Comparison of ENCODE assay signal across 15 cellular contexts in genomic region chr2:102144128-102144527, GRCh38. TPM values are rescaled to one million over a fixed set of nuclear protein-coding genes. Genes with fewer than 3 reads are reported as not detected.
A peak's percentile ranks its signal among the peaks of the same experiment; 100 is the strongest.
DNase-seq lines count a peak whose midpoint lies in the region; ATAC-seq and TF ChIP-seq lines count a peak whose summit lies in the region.
"Had no signal": no experiment of that assay in that cellular context is flagged by ENCODE, and none has a peak within 500 bp of the region (broad histone marks: within the 10 kb centered on the region; RNA-seq: fewer than 3 reads in every experiment).

No MANE protein-coding gene starts in this region.

- H3K27ac Mint-ChIP-seq in activated CD4-positive, alpha-beta memory T cell treated with anti-CD3 and anti-CD28 coated beads for 36 hours = peak overlapping the region; percentile 88
- no peak overlapping the region for H3K27ac Mint-ChIP-seq in activated CD4-positive, alpha-beta memory T cell treated with anti-CD3 and anti-CD28 coated beads, Interleukin-2, amount 10 ng/mL, durations not matched to agents 7 days and 5 days
- H3K27ac Mint-ChIP-seq in mesothelial cell of epicardium = peak overlapping the region; percentile 85
- no peak overlapping the region for H3K27ac Mint-ChIP-seq in activated CD8-positive, alpha-beta T cell treated with anti-CD3 and anti-CD28 coated beads, Interleukin-2, amount 10 ng/mL, durations not matched to agents 7 days and 5 days

- TF ChIP-seq CTCF in esophagus squamous epithelium (IDR thresholded peaks at IDR 0.05) = no peak
- no peak for TF ChIP-seq CTCF in mesothelial cell of epicardium (IDR thresholded peaks at IDR 0.05; ENCODE audit: unreplicated experiment)
- TF ChIP-seq CTCF in transverse colon (IDR thresholded peaks at IDR 0.05) = no peak

- H3K27me3 Mint-ChIP-seq in activated CD4-positive, alpha-beta memory T cell treated with anti-CD3 and anti-CD28 coated beads for 36 hours = peaks cover 31% of the 10 kb centered on the region
- peaks cover 34% of the 10 kb centered on the region for H3K27me3 Mint-ChIP-seq in activated CD4-positive, alpha-beta memory T cell treated with anti-CD3 and anti-CD28 coated beads, Interleukin-2, amount 10 ng/mL, durations not matched to agents 7 days and 5 days
- peaks cover 2% of the 10 kb centered on the region for H3K27me3 Mint-ChIP-seq in mesothelial cell of epicardium (ENCODE audit: low read depth)
- peaks cover 28% of the 10 kb centered on the region for H3K27me3 Mint-ChIP-seq in activated CD8-positive, alpha-beta T cell treated with anti-CD3 and anti-CD28 coated beads, Interleukin-2, amount 10 ng/mL, durations not matched to agents 7 days and 5 days (ENCODE audit: low read depth)

- TF ChIP-seq POLR2A in esophagus squamous epithelium (IDR thresholded peaks at IDR 0.05) (peak in 1 of 4 donors; percentile 29), transverse colon (IDR thresholded peaks at IDR 0.05) (no peak)

- peaks cover 66% of the 10 kb centered on the region for H3K9me3 Mint-ChIP-seq in activated CD4-positive, alpha-beta memory T cell treated with anti-CD3 and anti-CD28 coated beads for 36 hours
- H3K9me3 Mint-ChIP-seq in activated CD4-positive, alpha-beta memory T cell treated with anti-CD3 and anti-CD28 coated beads, Interleukin-2, amount 10 ng/mL, durations not matched to agents 7 days and 5 days = peaks cover 58% of the 10 kb centered on the region
- peaks cover 26% of the 10 kb centered on the region for H3K9me3 Mint-ChIP-seq in mesothelial cell of epicardium
- peaks cover 40% of the 10 kb centered on the region for H3K9me3 Mint-ChIP-seq in activated CD8-positive, alpha-beta T cell treated with anti-CD3 and anti-CD28 coated beads, Interleukin-2, amount 10 ng/mL, durations not matched to agents 7 days and 5 days (ENCODE audit: insufficient read depth)

- H3K4me1 ChIP-seq in esophagus squamous epithelium (peaks cover 0 to 49% (median 8%) of the 10 kb centered on the region in 3 donors), transverse colon (peaks cover 0 to 6% (median 3%) of the 10 kb centered on the region in 4 donors)

- H3K27me3 ChIP-seq in esophagus squamous epithelium (no peaks in the 10 kb centered on the region), transverse colon (no peaks in the 10 kb centered on the region)
- H3K27me3 ChIP-seq: ovary had no signal

- H3K27ac ChIP-seq in esophagus squamous epithelium (peak overlapping the region; percentile 94 to 96 (median 94)), transverse colon (peak overlapping the region; percentile 88 to 93 (median 92))

- H3K36me3 ChIP-seq in esophagus squamous epithelium (peaks cover 0 to 29% (median 0%) of the 10 kb centered on the region in 3 donors), transverse colon (no peaks in the 10 kb centered on the region)
- H3K36me3 ChIP-seq: ovary had no signal

- H3K9me3 ChIP-seq in esophagus squamous epithelium (peaks cover 0 to 34% (median 10%) of the 10 kb centered on the region in 3 donors), transverse colon (peaks cover 0 to 8% of the 10 kb centered on the region in 2 donors)
- H3K9me3 ChIP-seq: ovary had no signal

- CTCF ChIA-PET in activated CD4-positive, alpha-beta memory T cell treated with anti-CD3 and anti-CD28 coated beads for 36 hours (lab: Charles Lee) = no interaction called here
- CTCF ChIA-PET in activated CD4-positive, alpha-beta memory T cell treated with anti-CD3 and anti-CD28 coated beads, Interleukin-2, amount 10 ng/mL, durations not matched to agents 7 days and 5 days (lab: Charles Lee) = no interaction called here
- CTCF ChIA-PET in activated CD8-positive, alpha-beta T cell treated with anti-CD3 and anti-CD28 coated beads, Interleukin-2, amount 10 ng/mL, durations not matched to agents 7 days and 5 days (lab: Charles Lee) = no interaction called here

- peak overlapping the region; percentile 81 for H3K4me3 Mint-ChIP-seq in activated CD4-positive, alpha-beta memory T cell treated with anti-CD3 and anti-CD28 coated beads for 36 hours
- H3K4me3 Mint-ChIP-seq in activated CD4-positive, alpha-beta memory T cell treated with anti-CD3 and anti-CD28 coated beads, Interleukin-2, amount 10 ng/mL, durations not matched to agents 7 days and 5 days = no peak overlapping the region
- peak overlapping the region; percentile 78 for H3K4me3 Mint-ChIP-seq in mesothelial cell of epicardium
- H3K4me3 Mint-ChIP-seq in activated CD8-positive, alpha-beta T cell treated with anti-CD3 and anti-CD28 coated beads, Interleukin-2, amount 10 ng/mL, durations not matched to agents 7 days and 5 days = no peak overlapping the region

- H3K4me3 ChIP-seq in esophagus squamous epithelium (peak overlapping the region in 3 of 4 donors; percentile 72 to 87 (median 75)), transverse colon (peak overlapping the region in 3 of 4 donors; percentile 49 to 71 (median 60))

- in situ Hi-C loops in transverse colon (cut with MboI; ENCODE audit: low pct_ligation_motif_present in 1 of 4, low pct_unique_long_range_greater_than_20kb in 1 of 4, low sequenced_read_pairs in 3 of 4) = loop anchor here in 1 of 4 donors (10.0 kb wide), 1 partner anchor 119 kb away; no protein-coding TSS in a partner anchor

- DNase-seq in activated CD4-positive, alpha-beta memory T cell treated with anti-CD3 and anti-CD28 coated beads for 36 hours = no peak
- no peak for DNase-seq in activated CD4-positive, alpha-beta memory T cell treated with anti-CD3 and anti-CD28 coated beads, Interleukin-2, amount 10 ng/mL, durations not matched to agents 7 days and 5 days
- DNase-seq in esophagus squamous epithelium (lab: John Stamatoyannopoulos, UW) (no peak), mesothelial cell of epicardium (ENCODE audit: low spot score in 2 of 2, unreplicated experiment in 2 of 2) (no peak), transverse colon (no peak), iPS-NIHi11 (ENCODE audit: low spot score) (no peak), AG08395 (ENCODE audit: low spot score) (no peak)
- no peak for DNase-seq in activated CD8-positive, alpha-beta T cell treated with anti-CD3 and anti-CD28 coated beads, Interleukin-2, amount 10 ng/mL, durations not matched to agents 7 days and 5 days
- DNase-seq: DMS153, islet precursor cell, KG1, NCI-H2107 had no signal

- WGBS in esophagus squamous epithelium, 2 donors = 53 to 55% methylated on average over 4 of the region's 4 CpGs
- 65 to 69% methylated on average over 4 of the region's 4 CpGs for WGBS in transverse colon (ENCODE audit: low coverage in 1 of 2), 2 donors

- no peak for ATAC-seq in activated CD8-positive, alpha-beta T cell treated with anti-CD3 and anti-CD28 coated beads, Interleukin-2, amount 10 ng/mL, durations not matched to agents 7 days and 5 days

- no peak for TF ChIP-seq EP300 in transverse colon (IDR thresholded peaks at IDR 0.05; ENCODE audit: low read depth)

- intact Hi-C loops in activated CD4-positive, alpha-beta memory T cell treated with anti-CD3 and anti-CD28 coated beads for 36 hours (cut with micrococcal nuclease) = no loop called here
- intact Hi-C loops in esophagus squamous epithelium (cut with DNase I) (no loop called here), transverse colon (cut with DNase I; ENCODE audit: low total_unique reads) (loop anchor here (5.0 to 10.0 kb wide), 2 partner anchors 82 to 259 kb away; no protein-coding TSS in a partner anchor)

- peaks cover 76% of the 10 kb centered on the region for H3K36me3 Mint-ChIP-seq in activated CD4-positive, alpha-beta memory T cell treated with anti-CD3 and anti-CD28 coated beads for 36 hours
- peaks cover 68% of the 10 kb centered on the region for H3K36me3 Mint-ChIP-seq in activated CD4-positive, alpha-beta memory T cell treated with anti-CD3 and anti-CD28 coated beads, Interleukin-2, amount 10 ng/mL, durations not matched to agents 7 days and 5 days (ENCODE audit: low read depth)
- peaks cover 8% of the 10 kb centered on the region for H3K36me3 Mint-ChIP-seq in mesothelial cell of epicardium
- peaks cover 11% of the 10 kb centered on the region for H3K36me3 Mint-ChIP-seq in activated CD8-positive, alpha-beta T cell treated with anti-CD3 and anti-CD28 coated beads, Interleukin-2, amount 10 ng/mL, durations not matched to agents 7 days and 5 days (ENCODE audit: low read depth)

- peaks cover 53% of the 10 kb centered on the region for H3K4me1 Mint-ChIP-seq in activated CD4-positive, alpha-beta memory T cell treated with anti-CD3 and anti-CD28 coated beads for 36 hours (ENCODE audit: low read depth)
- H3K4me1 Mint-ChIP-seq in activated CD4-positive, alpha-beta memory T cell treated with anti-CD3 and anti-CD28 coated beads, Interleukin-2, amount 10 ng/mL, durations not matched to agents 7 days and 5 days = peaks cover 11% of the 10 kb centered on the region
- peaks cover 37% of the 10 kb centered on the region for H3K4me1 Mint-ChIP-seq in mesothelial cell of epicardium
- H3K4me1 Mint-ChIP-seq in activated CD8-positive, alpha-beta T cell treated with anti-CD3 and anti-CD28 coated beads, Interleukin-2, amount 10 ng/mL, durations not matched to agents 7 days and 5 days (ENCODE audit: low read depth) = peaks cover 12% of the 10 kb centered on the region

- POLR2A ChIA-PET in activated CD4-positive, alpha-beta memory T cell treated with anti-CD3 and anti-CD28 coated beads for 36 hours (lab: Charles Lee) = no interaction called here
- POLR2A ChIA-PET in activated CD4-positive, alpha-beta memory T cell treated with anti-CD3 and anti-CD28 coated beads, Interleukin-2, amount 10 ng/mL, durations not matched to agents 7 days and 5 days (lab: Charles Lee) = no interaction called here
- POLR2A ChIA-PET in activated CD8-positive, alpha-beta T cell treated with anti-CD3 and anti-CD28 coated beads, Interleukin-2, amount 10 ng/mL, durations not matched to agents 7 days and 5 days (lab: Charles Lee) = no interaction called here

RNA-seq across cellular contexts. Expression of gene IL1R1, which starts 1.6 kb away (rescaled TPM):
- 10 to 100 TPM; 20.3 to 20.4 TPM for total RNA-seq in activated CD4-positive, alpha-beta memory T cell treated with anti-CD3 and anti-CD28 coated beads for 36 hours
- total RNA-seq in activated CD4-positive, alpha-beta memory T cell treated with anti-CD3 and anti-CD28 coated beads, Interleukin-2, amount 10 ng/mL, durations not matched to agents 7 days and 5 days = 1 to 10 TPM; 1.3 to 1.5 TPM
- 10 to 100 TPM in 3 of 4 donors, 1 to 10 TPM in 1; 9.7 to 65.8 (median 24.6) TPM for total RNA-seq in esophagus squamous epithelium
- 10.8 to 13.6 TPM (median 13.3 TPM) in 3 replicates for total RNA-seq in mesothelial cell of epicardium
- total RNA-seq in transverse colon = 10 to 100 TPM; 20.2 to 58.0 (median 36.2) TPM
- total RNA-seq in activated CD8-positive, alpha-beta T cell treated with anti-CD3 and anti-CD28 coated beads, Interleukin-2, amount 10 ng/mL, durations not matched to agents 7 days and 5 days = not detected
- total RNA-seq: OCI-LY7 had no signal

RNA-seq across cellular contexts. Expression of gene IL1RL2, which starts 42.7 kb away (rescaled TPM):
- 1 to 10 TPM; 1.1 to 1.7 TPM for total RNA-seq in activated CD4-positive, alpha-beta memory T cell treated with anti-CD3 and anti-CD28 coated beads for 36 hours
- total RNA-seq in activated CD4-positive, alpha-beta memory T cell treated with anti-CD3 and anti-CD28 coated beads, Interleukin-2, amount 10 ng/mL, durations not matched to agents 7 days and 5 days = not detected
- total RNA-seq in esophagus squamous epithelium (1 to 10 TPM; 2.5 to 6.7 (median 4.6) TPM), mesothelial cell of epicardium (0.40 TPM in 1 of 3 replicates, not detected in the others), transverse colon (1 to 10 TPM in 2 of 4 donors, not detected in 2; 1.5 to 1.9 TPM)
- total RNA-seq in activated CD8-positive, alpha-beta T cell treated with anti-CD3 and anti-CD28 coated beads, Interleukin-2, amount 10 ng/mL, durations not matched to agents 7 days and 5 days = not detected
- total RNA-seq: OCI-LY7; T-helper 2 cell treated with Interferon-gamma antibody and Interleukin-4, amounts not matched to agents 100 ng/mL and 5 ng/mL, for 36 hours had no signal

Comparison
In these comparisons a context has a peak if more than half of its experiments do, and no peak if none do; other contexts are left out.
1. H3K27ac Mint-ChIP-seq: peak in activated CD4-positive, alpha-beta memory T cell treated with anti-CD3 and anti-CD28 coated beads for 36 hours (single experiment) and mesothelial cell of epicardium (single experiment); none in activated CD4-positive, alpha-beta memory T cell treated with anti-CD3 and anti-CD28 coated beads, Interleukin-2, amount 10 ng/mL, durations not matched to agents 7 days and 5 days (single experiment) and activated CD8-positive, alpha-beta T cell treated with anti-CD3 and anti-CD28 coated beads, Interleukin-2, amount 10 ng/mL, durations not matched to agents 7 days and 5 days (single experiment).
2. H3K4me3 Mint-ChIP-seq: peak in activated CD4-positive, alpha-beta memory T cell treated with anti-CD3 and anti-CD28 coated beads for 36 hours (single experiment) and mesothelial cell of epicardium (single experiment); none in activated CD4-positive, alpha-beta memory T cell treated with anti-CD3 and anti-CD28 coated beads, Interleukin-2, amount 10 ng/mL, durations not matched to agents 7 days and 5 days (single experiment) and activated CD8-positive, alpha-beta T cell treated with anti-CD3 and anti-CD28 coated beads, Interleukin-2, amount 10 ng/mL, durations not matched to agents 7 days and 5 days (single experiment).